In genomic region chr5:113059232-113059805, GRCh38 we compare ENCODE assay signal across 9 cellular contexts.
DNase-seq lines count a peak whose midpoint lies in the region; ATAC-seq, FAIRE-seq and TF ChIP-seq lines count a peak whose summit lies in the region.
"Had no signal": no experiment of that assay in that cellular context is flagged by ENCODE, and none has a peak within 500 bp of the region (broad histone marks: within the 10 kb centered on the region; RNA-seq: fewer than 3 reads in every experiment).

No MANE protein-coding gene starts in this region.

- peak; percentile 79 for FAIRE-seq in endothelial cell of umbilical vein (lab: Jason Lieb, UNC)
- FAIRE-seq: pancreas had no signal

- no TSS peak for BruUV-seq in endothelial cell of umbilical vein (replicated peaks; lab: Mats Ljungman, UMichigan)

- no peaks in the 10 kb centered on the region for H4K20me1 ChIP-seq in endothelial cell of umbilical vein (replicated peaks; ENCODE audit: control insufficient read depth, extremely low read depth, insufficient read depth, low read length)

- H3K4me2 ChIP-seq in endothelial cell of umbilical vein (ENCODE audit: insufficient read depth, low read length) (peak overlapping the region; percentile 53), parathyroid adenoma (ENCODE audit: low read length) (no peak overlapping the region)

- CTCF ChIA-PET in endothelial cell of umbilical vein (lab: Charles Lee) = interaction anchor here (0.7 to 2.4 kb wide), 21 partner anchors 9 to 553 kb away, joined by 3 to 17 read pairs (median 4); no protein-coding TSS in a partner anchor

- H3K4me1 ChIP-seq in endothelial cell of umbilical vein (ENCODE audit: control insufficient read depth, extremely low read depth, insufficient read depth, low read length) = peaks cover 16% of the 10 kb centered on the region
- peaks cover 77% of the 10 kb centered on the region for H3K4me1 ChIP-seq in parathyroid adenoma
- H3K4me1 ChIP-seq: pancreas had no signal

- peaks cover 7 to 8% of the 10 kb centered on the region in 2 experiments for H3K36me3 ChIP-seq in endothelial cell of umbilical vein (ENCODE audit: control insufficient read depth in 2 of 2, extremely low read depth in 1 of 2, insufficient read depth in 2 of 2, low read length in 2 of 2)
- no peaks in the 10 kb centered on the region for H3K36me3 ChIP-seq in parathyroid adenoma (ENCODE audit: control insufficient read depth, insufficient read depth, low read length)
- H3K36me3 ChIP-seq: pancreas had no signal

- H2AFZ ChIP-seq in endothelial cell of umbilical vein (ENCODE audit: low read depth, low read length) = peak overlapping the region; percentile 58
- no peak overlapping the region for H2AFZ ChIP-seq in parathyroid adenoma

- ATAC-seq in HG03095 (IDR thresholded peaks at IDR 0.05; ENCODE audit: unreplicated experiment) = no peak
- no peak for ATAC-seq in HG02973 (IDR thresholded peaks at IDR 0.05; ENCODE audit: unreplicated experiment)
- ATAC-seq in GM21786 (IDR thresholded peaks at IDR 0.05; ENCODE audit: unreplicated experiment) = no peak

- no peaks in the 10 kb centered on the region for H3K9me3 ChIP-seq in endothelial cell of umbilical vein (replicated peaks; ENCODE audit: control insufficient read depth, insufficient read depth, low read length)
- H3K9me3 ChIP-seq in parathyroid adenoma (ENCODE audit: control insufficient read depth, low read length) = no peaks in the 10 kb centered on the region
- H3K9me3 ChIP-seq: pancreas had no signal

- H3K27ac ChIP-seq in endothelial cell of umbilical vein (ENCODE audit: insufficient read depth, low read depth, low read length) (peak overlapping the region; percentile 81), parathyroid adenoma (peak overlapping the region; percentile 94)
- H3K27ac ChIP-seq: pancreas had no signal

- TF ChIP-seq POLR2A in endothelial cell of umbilical vein (IDR thresholded peaks at IDR 0.05; ENCODE audit: low read depth, low read length) = no peak

- DNase-seq in Daoy (ENCODE audit: low read depth) (peak; percentile 87), NCI-H226 (peak; percentile 28), endothelial cell of umbilical vein (ENCODE audit: low read depth, low spot score) (peak; percentile 87), NCI-H1436 (lab: John Stamatoyannopoulos, UW) (no peak)
- DNase-seq: pancreas had no signal

- H3K4me3 ChIP-seq in endothelial cell of umbilical vein (replicated peaks in 1 of 3; ENCODE audit: insufficient read depth in 1 of 3, low read depth in 1 of 3, low read length in 3 of 3) (no peak overlapping the region), parathyroid adenoma (ENCODE audit: low read depth, low read length) (no peak overlapping the region)
- H3K4me3 ChIP-seq: pancreas had no signal

- intact Hi-C loops in endothelial cell of umbilical vein (cut with micrococcal nuclease) = loop anchor here (1.0 to 2.0 kb wide), 2 partner anchors 8 to 235 kb away; no protein-coding TSS in a partner anchor

- dilution Hi-C loops in endothelial cell of umbilical vein (cut with MboI; ENCODE audit: extremely low pct_ligation_motif_present, low sequenced_read_pairs) = no loop called here

- H3K9ac ChIP-seq in endothelial cell of umbilical vein (replicated peaks; ENCODE audit: extremely low read depth, insufficient read depth, low read length) = peak overlapping the region; percentile 69
- no peak overlapping the region for H3K9ac ChIP-seq in parathyroid adenoma

- H3K79me2 ChIP-seq in endothelial cell of umbilical vein (ENCODE audit: control insufficient read depth, insufficient read depth, low read length) = no peaks in the 10 kb centered on the region
- H3K79me2 ChIP-seq in parathyroid adenoma = peaks cover 35% of the 10 kb centered on the region

- TF ChIP-seq CTCF in endothelial cell of umbilical vein (IDR thresholded peaks at IDR 0.05; ENCODE audit: extremely low read depth in 1 of 2, insufficient read depth in 1 of 2, low read depth in 1 of 2, low read length in 2 of 2) (no peak), parathyroid adenoma (IDR thresholded peaks at IDR 0.05) (no peak)

- POLR2A ChIA-PET in endothelial cell of umbilical vein (lab: Charles Lee) = interaction anchor here (0.6 to 1.3 kb wide), 5 partner anchors 9 to 720 kb away, joined by 3 to 4 read pairs (median 4); no protein-coding TSS in a partner anchor

- H3K27me3 ChIP-seq in endothelial cell of umbilical vein (ENCODE audit: control insufficient read depth in 2 of 2, insufficient read depth in 2 of 2, low read length in 2 of 2) (no peaks in the 10 kb centered on the region), parathyroid adenoma (ENCODE audit: control insufficient read depth, insufficient read depth, low read length) (no peaks in the 10 kb centered on the region)
- H3K27me3 ChIP-seq: pancreas had no signal

- H3K9me1 ChIP-seq in endothelial cell of umbilical vein (replicated peaks; ENCODE audit: control insufficient read depth, extremely low read depth, insufficient read depth, low read length) = no peaks in the 10 kb centered on the region

TF ChIP-seq in endothelial cell of umbilical vein, 7 proteins besides CTCF, POLR2A, EP300 and RAD21:
- peak; percentile 13 for TF ChIP-seq GATA2 (IDR thresholded peaks at IDR 0.05; ENCODE audit: insufficient read depth, insufficient read length, low read depth, low read length)
- no peak for TF ChIP-seq POLR2AphosphoS5 (IDR thresholded peaks at IDR 0.05; ENCODE audit: insufficient read depth, low read depth, low read length)
- peak; percentile 22 for TF ChIP-seq JUN (IDR thresholded peaks at IDR 0.05; ENCODE audit: borderline replicate concordance, insufficient read depth, insufficient read length, low read depth)
- no peak for TF ChIP-seq FOS (IDR thresholded peaks at IDR 0.05; ENCODE audit: borderline replicate concordance, insufficient read depth, low read length)
- no peak for TF ChIP-seq EZH2 (IDR thresholded peaks at IDR 0.05; ENCODE audit: borderline replicate concordance, low read depth, low read length, severe bottlenecking)
- no peak for TF ChIP-seq MYC (IDR thresholded peaks at IDR 0.05; ENCODE audit: low read depth, low read length)
- no peak for TF ChIP-seq MAX (IDR thresholded peaks at IDR 0.05; ENCODE audit: insufficient read depth, insufficient read length)
